27 cellular contexts compared by ENCODE assay signal in genomic region chr3:181040030-181040429, GRCh38. TPM values are rescaled to one million over a fixed set of nuclear protein-coding genes. Genes with fewer than 3 reads are reported as not detected.
DNase-seq lines count a peak whose midpoint lies in the region; ATAC-seq, FAIRE-seq and TF ChIP-seq lines count a peak whose summit lies in the region.
"Had no signal": no experiment of that assay in that cellular context is flagged by ENCODE, and none has a peak within 500 bp of the region (broad histone marks: within the 10 kb centered on the region; RNA-seq: fewer than 3 reads in every experiment).

No MANE protein-coding gene starts in this region.

- BruUV-seq in HepG2 (replicated peaks; lab: Mats Ljungman, UMichigan): no TSS peak

- H4K20me1 ChIP-seq in HepG2 (ENCODE audit: insufficient read depth, low read length): no peaks in the 10 kb centered on the region
- H4K20me1 ChIP-seq: BLaER1; BLaER1 treated with 17β-estradiol and CSF1 and Interleukin-3, amounts not matched to agents 10 nM and 100 nM had no signal

- TF ChIP-seq POLR2A in HepG2 (IDR thresholded peaks at IDR 0.05; ENCODE audit: insufficient read depth in 1 of 2, low read depth in 2 of 2, low read length in 2 of 2) (no peak), right lobe of liver (IDR thresholded peaks at IDR 0.05) (no peak)

- DNase-seq in HepG2 (ENCODE audit: low spot score) (peak; percentile 7), right lobe of liver (no peak)
- DNase-seq: 8988T; ACHN; BE2C; C1 segment of cervical spinal cord; Caco-2; Calu3; CD4-positive, alpha-beta memory T cell; CD4-positive, alpha-beta T cell; CD4-positive, CD25-positive, alpha-beta regulatory T cell; CD8-positive, alpha-beta memory T cell; CD8-positive, alpha-beta T cell; COR-L47; DMS 273 treated with DMSO at 0.1 percent for 48 hours; DMS153; DMS53; DMS79; DMS79 treated with DMSO at 0.1 percent for 48 hours; DND-41; EL had no signal

- in situ Hi-C loops in HepG2 (cut with HindIII; ENCODE audit: extremely low pct_ligation_motif_present, low pct_unique_long_range_greater_than_20kb): no loop called here

- CTCF ChIA-PET in HepG2 (lab: Yijun Ruan, JAX; ENCODE audit: low intra/inter-chr PET ratio, low total read pairs): no interaction called here

- no peak for FAIRE-seq in HepG2 (lab: Jason Lieb, UNC)
- FAIRE-seq: A549, D721Med had no signal

- no peaks in the 10 kb centered on the region for H3K36me3 ChIP-seq in HepG2 (replicated peaks in 1 of 2; ENCODE audit: control insufficient read depth in 1 of 2, insufficient read depth in 2 of 2, low read length in 2 of 2)
- no peaks in the 10 kb centered on the region for H3K36me3 ChIP-seq in right lobe of liver
- H3K36me3 ChIP-seq: BE2C; BLaER1; BLaER1 treated with 17β-estradiol and CSF1 and Interleukin-3, amounts not matched to agents 10 nM and 100 nM had no signal

- H3K9ac ChIP-seq in HepG2 (ENCODE audit: insufficient read depth, low read depth, low read length): no peak overlapping the region
- H3K9ac ChIP-seq: BLaER1; BLaER1 treated with 17β-estradiol and CSF1 and Interleukin-3, amounts not matched to agents 10 nM and 100 nM had no signal

- H3K4me1 ChIP-seq in HepG2 (ENCODE audit: insufficient read depth, low read length): no peaks in the 10 kb centered on the region
- no peaks in the 10 kb centered on the region for H3K4me1 ChIP-seq in right lobe of liver
- H3K4me1 ChIP-seq: A549; BE2C; BLaER1; BLaER1 treated with 17β-estradiol and CSF1 and Interleukin-3, amounts not matched to agents 10 nM and 100 nM; Caco-2 had no signal

- POLR2A ChIA-PET in HepG2 (lab: Yijun Ruan, JAX): no interaction called here

- H3K4me2 ChIP-seq in HepG2 (ENCODE audit: low read depth, low read length): no peak overlapping the region
- H3K4me2 ChIP-seq: A549; BLaER1; BLaER1 treated with 17β-estradiol and CSF1 and Interleukin-3, amounts not matched to agents 10 nM and 100 nM had no signal

- no peaks in the 10 kb centered on the region for H3K79me2 ChIP-seq in HepG2 (ENCODE audit: insufficient read depth, low read length)

- TF ChIP-seq RAD21 in HepG2 (CRISPR knock-in tag; IDR thresholded peaks at IDR 0.05): no peak

- H3K4me3 ChIP-seq in HepG2 (replicated peaks in 1 of 3; ENCODE audit: insufficient read depth in 1 of 3, low read depth in 2 of 3, low read length in 3 of 3) (no peak overlapping the region), right lobe of liver (no peak overlapping the region)
- H3K4me3 ChIP-seq: A549; BLaER1; BLaER1 treated with 17β-estradiol and CSF1 and Interleukin-3, amounts not matched to agents 10 nM and 100 nM had no signal

- H3K9me3 ChIP-seq in HepG2 (ENCODE audit: low read length) (no peaks in the 10 kb centered on the region), right lobe of liver (no peaks in the 10 kb centered on the region)
- H3K9me3 ChIP-seq: A549; BE2C; BLaER1; BLaER1 treated with 17β-estradiol and CSF1 and Interleukin-3, amounts not matched to agents 10 nM and 100 nM; Caco-2 had no signal

- ATAC-seq in HepG2 (no peak), right lobe of liver (no peak)
- ATAC-seq: A549; CD8-positive, alpha-beta T cell had no signal

- TF ChIP-seq EP300 in HepG2 (IDR thresholded peaks at IDR 0.05; ENCODE audit: low read depth in 2 of 2, low read length in 2 of 2): no peak
- TF ChIP-seq EP300 in HepG2 (CRISPR knock-in tag; IDR thresholded peaks at IDR 0.05; ENCODE audit: borderline replicate concordance): no peak

- intact Hi-C loops in HepG2 (cut with micrococcal nuclease; ENCODE audit: unreplicated experiment) (no loop called here), right lobe of liver (cut with DNase I) (no loop called here)

- H3K27me3 ChIP-seq in HepG2 (ENCODE audit: control insufficient read depth in 1 of 2, insufficient read depth in 2 of 2, low read length in 2 of 2): no peaks in the 10 kb centered on the region
- H3K27me3 ChIP-seq in right lobe of liver: no peaks in the 10 kb centered on the region
- H3K27me3 ChIP-seq: BE2C; BLaER1; BLaER1 treated with 17β-estradiol and CSF1 and Interleukin-3, amounts not matched to agents 10 nM and 100 nM had no signal

- TF ChIP-seq CTCF in HepG2 (CRISPR knock-in tag; IDR thresholded peaks at IDR 0.05) (no peak), right lobe of liver (IDR thresholded peaks at IDR 0.05) (no peak)

- no peak overlapping the region for H2AFZ ChIP-seq in HepG2 (ENCODE audit: low read length)

- H3K27ac ChIP-seq in HepG2 (ENCODE audit: extremely low read length, insufficient read depth, low read length): no peak overlapping the region
- no peak overlapping the region for H3K27ac ChIP-seq in right lobe of liver
- H3K27ac ChIP-seq: 22Rv1; A549; BLaER1; BLaER1 treated with 17β-estradiol and CSF1 and Interleukin-3, amounts not matched to agents 10 nM and 100 nM; C4-2B had no signal

TF ChIP-seq in HepG2, 621 proteins besides CTCF, POLR2A, EP300 and RAD21 (continues in another document):
- no peak for TF ChIP-seq ZSCAN31 (CRISPR knock-in tag; IDR thresholded peaks at IDR 0.05; ENCODE audit: low read depth)
- no peak for TF ChIP-seq TBX2 (CRISPR knock-in tag; IDR thresholded peaks at IDR 0.05; ENCODE audit: borderline replicate concordance)
- TF ChIP-seq ZNF775 (CRISPR knock-in tag; IDR thresholded peaks at IDR 0.05; ENCODE audit: borderline replicate concordance): no peak
- peak; percentile 17; the same call in 1 of the 2 replicates for TF ChIP-seq SALL1 (CRISPR knock-in tag; IDR thresholded peaks at IDR 0.05)
- TF ChIP-seq MEIS2 (CRISPR knock-in tag; IDR thresholded peaks at IDR 0.05): no peak
- TF ChIP-seq ZNF746 (CRISPR knock-in tag; IDR thresholded peaks at IDR 0.05): no peak
- no peak for TF ChIP-seq ZZZ3 (CRISPR knock-in tag; IDR thresholded peaks at IDR 0.05; ENCODE audit: borderline replicate concordance)
- peak; percentile 54 for TF ChIP-seq HNF4A (CRISPR knock-in tag; IDR thresholded peaks at IDR 0.05)
- no peak for TF ChIP-seq ZNF3 (CRISPR knock-in tag; IDR thresholded peaks at IDR 0.05)
- TF ChIP-seq ZNF350 (CRISPR knock-in tag; IDR thresholded peaks at IDR 0.05; ENCODE audit: borderline replicate concordance, low read depth): no peak
- TF ChIP-seq ZBTB38 (CRISPR knock-in tag; IDR thresholded peaks at IDR 0.05): no peak
- no peak for TF ChIP-seq FOXP1 (IDR thresholded peaks at IDR 0.05)
- no peak for TF ChIP-seq FOXP1 (CRISPR knock-in tag; IDR thresholded peaks at IDR 0.05)
- no peak for TF ChIP-seq ONECUT2 (CRISPR knock-in tag; IDR thresholded peaks at IDR 0.05)
- TF ChIP-seq JUN (CRISPR knock-in tag; IDR thresholded peaks at IDR 0.05): no peak
- TF ChIP-seq ESRRA (CRISPR knock-in tag; IDR thresholded peaks at IDR 0.05; ENCODE audit: low read depth): peak; percentile 95
- TF ChIP-seq ZBTB44 (CRISPR knock-in tag; IDR thresholded peaks at IDR 0.05): no peak
- TF ChIP-seq MED13 (CRISPR knock-in tag; IDR thresholded peaks at IDR 0.05): no peak
- TF ChIP-seq ZBTB3 (CRISPR knock-in tag; IDR thresholded peaks at IDR 0.05; ENCODE audit: borderline replicate concordance, low read depth): no peak
- TF ChIP-seq NCOR1 (IDR thresholded peaks at IDR 0.05; ENCODE audit: borderline replicate concordance, low read length): no peak
- no peak for TF ChIP-seq ZNF251 (CRISPR knock-in tag; IDR thresholded peaks at IDR 0.05)
- no peak for TF ChIP-seq ZNF883 (CRISPR knock-in tag; IDR thresholded peaks at IDR 0.05; ENCODE audit: not compliant biosample characterization)
- TF ChIP-seq ZNF724P (CRISPR knock-in tag; IDR thresholded peaks at IDR 0.05; ENCODE audit: borderline replicate concordance): no peak
- 0 out of 2 replicates have a peak, but pooled peaks have one; percentile 13 for TF ChIP-seq ZMYM4 (CRISPR knock-in tag; IDR thresholded peaks at IDR 0.05)

RNA-seq across cellular contexts. Expression of gene DNAJC19, which starts 50.5 kb away (rescaled TPM):
- total RNA-seq in HepG2 (2016; rRNA removed; fragmentation: Illumina TruSeq; extraction: Trizol): 68.8 and 75.8 TPM in 2 replicates
- 136 and 179 TPM in 2 replicates for total RNA-seq in HepG2 (2016; cell fraction: cytosol; rRNA removed; fragmentation: Illumina TruSeq; extraction: Trizol; ENCODE audit: low read depth)
- total RNA-seq in HepG2 (2016; cell fraction: insoluble cytoplasmic fraction; rRNA removed; fragmentation: Illumina TruSeq; extraction: Trizol): 70.3 and 76.9 TPM in 2 replicates
- total RNA-seq in HepG2 (2016; cell fraction: membrane; rRNA removed; fragmentation: Illumina TruSeq; extraction: Trizol): 133 and 153 TPM in 2 replicates
- total RNA-seq in HepG2 (2016; cell fraction: nucleus; rRNA removed; fragmentation: Illumina TruSeq; extraction: Trizol): 29.9 and 32.8 TPM in 2 replicates
- polyA plus RNA-seq in HepG2 (2011; rRNA removed): 51.1 and 55.9 TPM in 2 replicates
- polyA plus RNA-seq in HepG2 (2011; cell fraction: cytosol; rRNA removed): 32.0 and 42.0 TPM in 2 replicates
- polyA plus RNA-seq in HepG2 (2011; cell fraction: nucleus; rRNA removed): 21.3 and 28.5 TPM in 2 replicates
- polyA plus RNA-seq in HepG2 (2012): 51.5 and 65.8 TPM in 2 replicates
- polyA plus RNA-seq in HepG2 (2016; cell fraction: cytosol; fragmentation: Illumina TruSeq; extraction: Trizol; ENCODE audit: low read depth): 200 and 273 TPM in 2 replicates
- 69.9 and 93.8 TPM in 2 replicates for polyA plus RNA-seq in HepG2 (2016; cell fraction: insoluble cytoplasmic fraction; fragmentation: Illumina TruSeq; extraction: Trizol; ENCODE audit: low read depth)
- polyA plus RNA-seq in HepG2 (2016; cell fraction: membrane; fragmentation: Illumina TruSeq; extraction: Trizol; ENCODE audit: low read depth): 154 and 167 TPM in 2 replicates
- 76.3 and 81.3 TPM in 2 replicates for polyA plus RNA-seq in HepG2 (2016; cell fraction: nucleus; fragmentation: Illumina TruSeq; extraction: Trizol; ENCODE audit: insufficient read depth, low read depth)
- 24.8 and 35.4 TPM in 2 replicates for polyA minus RNA-seq in HepG2 (2011; rRNA and poly(A)+ RNA removed; ENCODE audit: low replicate concordance)
- polyA minus RNA-seq in HepG2 (2011; cell fraction: cytosol; rRNA and poly(A)+ RNA removed): 11.2 and 14.0 TPM in 2 replicates
- polyA minus RNA-seq in HepG2 (2011; cell fraction: nucleus; rRNA and poly(A)+ RNA removed): 18.5 and 27.1 TPM in 2 replicates
- 10 to 100 TPM; 21.0 to 52.8 (median 28.5) TPM for total RNA-seq in right lobe of liver
